24 cellular contexts compared by ENCODE assay signal in the genomic region with DNA sequence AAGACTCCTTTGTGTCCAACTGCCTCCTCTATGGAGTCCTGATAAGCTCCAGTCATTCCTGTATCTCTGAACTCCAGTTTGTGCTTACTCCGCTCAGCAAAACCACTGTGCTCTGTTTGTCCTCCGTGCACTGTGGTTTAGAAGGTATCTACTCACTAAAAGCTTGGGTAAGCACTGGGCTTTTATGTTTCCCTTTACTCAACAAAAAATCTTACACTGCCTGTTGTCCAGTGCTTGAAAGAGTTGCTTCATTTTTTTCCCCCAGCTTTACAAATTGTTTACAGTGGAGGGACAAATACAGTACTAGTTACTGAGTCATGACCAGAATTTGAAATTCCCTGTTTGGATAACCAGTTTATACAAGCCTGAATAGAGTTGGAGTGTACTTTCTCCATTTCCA.
A peak's percentile ranks its signal among the peaks of the same experiment; 100 is the strongest.
DNase-seq lines count a peak whose midpoint lies in the region; FAIRE-seq and TF ChIP-seq lines count a peak whose summit lies in the region.
"Had no signal": no experiment of that assay in that cellular context is flagged by ENCODE, and none has a peak within 500 bp of the region (broad histone marks: within the 10 kb centered on the region; RNA-seq: fewer than 3 reads in every experiment).

No MANE protein-coding gene starts in this region.

- H3K4me2 ChIP-seq in KMS-11 (peak overlapping the region; percentile 37; the same call in 1 of the 2 replicates), keratinocyte (ENCODE audit: control insufficient read depth, extremely low read depth, insufficient read depth, low read depth, low read length) (no peak overlapping the region)
- H3K4me2 ChIP-seq: A549 had no signal

- H2AFZ ChIP-seq in KMS-11 (ENCODE audit: low read depth) (peak overlapping the region; percentile 64), keratinocyte (ENCODE audit: control insufficient read depth, low read length) (peak overlapping the region; percentile 6)

- H3K79me2 ChIP-seq in KMS-11 (ENCODE audit: insufficient read depth, low read depth) = no peaks in the 10 kb centered on the region
- no peaks in the 10 kb centered on the region for H3K79me2 ChIP-seq in keratinocyte (ENCODE audit: control insufficient read depth, insufficient read depth, low read length)

- CTCF ChIA-PET in CD4-positive, alpha-beta memory T cell (lab: Charles Lee; ENCODE audit: partially characterized antibody) = no interaction called here

- H3K4me3 ChIP-seq in KMS-11 (IDR thresholded peaks at IDR 0.05; ENCODE audit: insufficient read depth, low read depth, low read length) (no peak overlapping the region), choroid plexus epithelial cell (ENCODE audit: low read depth, low read length) (no peak overlapping the region), keratinocyte (ENCODE audit: control insufficient read depth in 2 of 3, extremely low read depth in 1 of 3, insufficient read depth in 2 of 3, low read depth in 1 of 3, low read length in 3 of 3) (no peak overlapping the region)
- no peak overlapping the region for H3K4me3 ChIP-seq in CD4-positive, alpha-beta memory T cell (ENCODE audit: low read length in 2 of 2)
- H3K4me3 ChIP-seq: A549, gastrocnemius medialis, K562, right atrium auricular region, tibial artery had no signal

- no peaks in the 10 kb centered on the region for H3K4me1 Mint-ChIP-seq in CD4-positive, alpha-beta memory T cell

- peak overlapping the region; percentile 34; the same call in 1 of the 2 replicates for H3K9ac ChIP-seq in KMS-11
- no peak overlapping the region for H3K9ac ChIP-seq in keratinocyte (ENCODE audit: control insufficient read depth, extremely low read depth, insufficient read depth, low read length)

- peak overlapping the region; percentile 70 for H3K27ac ChIP-seq in KMS-11
- H3K27ac ChIP-seq in keratinocyte (ENCODE audit: control insufficient read depth, insufficient read depth, low read length) = no peak overlapping the region
- no peak overlapping the region for H3K27ac ChIP-seq in CD4-positive, alpha-beta memory T cell (ENCODE audit: low read depth, low read length)
- H3K27ac ChIP-seq: A549, gastrocnemius medialis, right atrium auricular region, tibial artery had no signal

- H3K9me3 ChIP-seq in keratinocyte (ENCODE audit: control insufficient read depth, low read depth, low read length) = no peaks in the 10 kb centered on the region
- H3K9me3 ChIP-seq in CD4-positive, alpha-beta memory T cell (ENCODE audit: control insufficient read depth in 1 of 2, low read length in 2 of 2) = peaks cover 0 to 8% of the 10 kb centered on the region in 2 donors
- H3K9me3 ChIP-seq: A549, gastrocnemius medialis, right atrium auricular region, tibial artery had no signal

- intact Hi-C loops in CD4-positive, alpha-beta memory T cell (cut with micrococcal nuclease) = no loop called here

- DNase-seq in AG08396 (ENCODE audit: low spot score) = peak; percentile 55
- DNase-seq in choroid plexus epithelial cell (ENCODE audit: low read depth) = peak; percentile 5
- DNase-seq in keratinocyte (ENCODE audit: low read depth, low spot score) = no peak
- DNase-seq in D721Med (ENCODE audit: insufficient read length, low spot score) = no peak
- DNase-seq in activated effector memory CD4-positive, alpha-beta T cell treated with anti-CD3 and anti-CD28 coated beads, Interleukin-2, amount 50 U/mL, for 16 hours = no peak
- no peak for DNase-seq in NCI-H526 (lab: John Stamatoyannopoulos, UW)
- DNase-seq in CD4-positive, alpha-beta memory T cell = no peak
- DNase-seq: amniotic stem cell; CD8-positive, alpha-beta T cell; cerebellar nuclear complex; DMS79; effector memory CD8-positive, alpha-beta T cell; gastrocnemius medialis; NCI-H1048; NCI-H2081 treated with DMSO at 0.1 percent for 48 hours; NCI-H510A; stimulated activated naive CD4-positive, alpha-beta T cell treated with Interleukin-2 at 50 U/mL for 16 hours; T1000; tibial artery had no signal

- H3K27ac Mint-ChIP-seq in CD4-positive, alpha-beta memory T cell = no peak overlapping the region
- H3K27ac Mint-ChIP-seq: activated T-helper 2 cell treated with anti-CD3 and anti-CD28 coated beads, Interferon-gamma antibody, Interleukin-2, Interleukin-4, amounts not matched to agents 10 μg/mL and 5 μg/mL and 100 μg/mL, durations not matched to agents 14 hours and 24 hours and 36 hours; CD8-positive, alpha-beta T cell; effector memory CD8-positive, alpha-beta T cell had no signal

- no peaks in the 10 kb centered on the region for H3K9me1 ChIP-seq in keratinocyte (ENCODE audit: control insufficient read depth, extremely low read depth, insufficient read depth, low read length)

- no peaks in the 10 kb centered on the region for H3K27me3 ChIP-seq in KMS-11 (ENCODE audit: insufficient read depth, low read depth)
- H3K27me3 ChIP-seq in keratinocyte (ENCODE audit: control insufficient read depth, extremely low read depth, insufficient read depth, low read length) = no peaks in the 10 kb centered on the region
- H3K27me3 ChIP-seq in CD4-positive, alpha-beta memory T cell (ENCODE audit: insufficient read depth, low read length) = no peaks in the 10 kb centered on the region
- H3K27me3 ChIP-seq: gastrocnemius medialis, right atrium auricular region, tibial artery had no signal

- H3K9me3 Mint-ChIP-seq in CD4-positive, alpha-beta memory T cell = peaks cover 0 to 12% (median 3%) of the 10 kb centered on the region in 8 donors

- no peak for FAIRE-seq in keratinocyte (lab: Jason Lieb, UNC)
- FAIRE-seq in D721Med (lab: Jason Lieb, UNC) = no peak
- FAIRE-seq: A549, K562 had no signal

- no peaks in the 10 kb centered on the region for H4K20me1 ChIP-seq in KMS-11 (ENCODE audit: insufficient read depth)
- H4K20me1 ChIP-seq in keratinocyte (ENCODE audit: control insufficient read depth, extremely low read depth, insufficient read depth, low read length) = no peaks in the 10 kb centered on the region

- no peaks in the 10 kb centered on the region for H3K36me3 Mint-ChIP-seq in CD4-positive, alpha-beta memory T cell
- H3K36me3 Mint-ChIP-seq: CD8-positive, alpha-beta T cell had no signal

- peaks cover 32% of the 10 kb centered on the region for H3K4me1 ChIP-seq in KMS-11 (ENCODE audit: low read depth, poor library complexity, severe bottlenecking)
- peaks cover 3% of the 10 kb centered on the region for H3K4me1 ChIP-seq in keratinocyte (ENCODE audit: control insufficient read depth, extremely low read depth, insufficient read depth, low read length)
- H3K4me1 ChIP-seq in CD4-positive, alpha-beta memory T cell (ENCODE audit: insufficient read depth, low read length) = no peaks in the 10 kb centered on the region
- H3K4me1 ChIP-seq: A549, gastrocnemius medialis, right atrium auricular region, tibial artery had no signal

- no peaks in the 10 kb centered on the region for H3K27me3 Mint-ChIP-seq in CD4-positive, alpha-beta memory T cell
- H3K27me3 Mint-ChIP-seq: effector memory CD8-positive, alpha-beta T cell had no signal

- POLR2A ChIA-PET in CD4-positive, alpha-beta memory T cell (lab: Charles Lee; ENCODE audit: partially characterized antibody) = no interaction called here

- H3K4me3 Mint-ChIP-seq in CD4-positive, alpha-beta memory T cell = no peak overlapping the region
- H3K4me3 Mint-ChIP-seq: CD8-positive, alpha-beta T cell; effector memory CD8-positive, alpha-beta T cell had no signal

- dilution Hi-C loops in keratinocyte (cut with MboI; ENCODE audit: extremely low pct_ligation_motif_present, low sequenced_read_pairs) = no loop called here

- TF ChIP-seq CTCF in KMS-11 (conservative IDR thresholded peaks at IDR 0.05; ENCODE audit: low read depth, low read length) (no peak), choroid plexus epithelial cell (conservative IDR thresholded peaks at IDR 0.05; ENCODE audit: low read depth, low read length) (no peak), keratinocyte (optimal IDR thresholded peaks at IDR 0.05 in 1 of 3, IDR thresholded peaks at IDR 0.05 in 1 of 3, conservative IDR thresholded peaks at IDR 0.05 in 1 of 3; ENCODE audit: extremely low read depth in 1 of 3, insufficient read depth in 2 of 3, low read length in 3 of 3) (no peak), D721Med (IDR thresholded peaks at IDR 0.05; ENCODE audit: insufficient read depth, missing control alignments) (no peak)

- H3K36me3 ChIP-seq in KMS-11 (ENCODE audit: insufficient read depth) (no peaks in the 10 kb centered on the region), keratinocyte (ENCODE audit: control insufficient read depth in 2 of 2, extremely low read depth in 1 of 2, insufficient read depth in 2 of 2, low read length in 2 of 2) (no peaks in the 10 kb centered on the region)
- no peaks in the 10 kb centered on the region for H3K36me3 ChIP-seq in CD4-positive, alpha-beta memory T cell (ENCODE audit: insufficient read depth, low read length)
- H3K36me3 ChIP-seq: gastrocnemius medialis, right atrium auricular region, tibial artery had no signal

Comparison
In these comparisons a context has a peak if more than half of its experiments do, and no peak if none do; other contexts are left out.
1. DNase-seq: peak in AG08396 (single experiment) and choroid plexus epithelial cell (single experiment); none in keratinocyte (single experiment), D721Med (single experiment), activated effector memory CD4-positive, alpha-beta T cell treated with anti-CD3 and anti-CD28 coated beads, Interleukin-2, amount 50 U/mL, for 16 hours (single experiment), NCI-H526 (0 of 2) and CD4-positive, alpha-beta memory T cell (0 of 5).